In the genomic region with DNA sequence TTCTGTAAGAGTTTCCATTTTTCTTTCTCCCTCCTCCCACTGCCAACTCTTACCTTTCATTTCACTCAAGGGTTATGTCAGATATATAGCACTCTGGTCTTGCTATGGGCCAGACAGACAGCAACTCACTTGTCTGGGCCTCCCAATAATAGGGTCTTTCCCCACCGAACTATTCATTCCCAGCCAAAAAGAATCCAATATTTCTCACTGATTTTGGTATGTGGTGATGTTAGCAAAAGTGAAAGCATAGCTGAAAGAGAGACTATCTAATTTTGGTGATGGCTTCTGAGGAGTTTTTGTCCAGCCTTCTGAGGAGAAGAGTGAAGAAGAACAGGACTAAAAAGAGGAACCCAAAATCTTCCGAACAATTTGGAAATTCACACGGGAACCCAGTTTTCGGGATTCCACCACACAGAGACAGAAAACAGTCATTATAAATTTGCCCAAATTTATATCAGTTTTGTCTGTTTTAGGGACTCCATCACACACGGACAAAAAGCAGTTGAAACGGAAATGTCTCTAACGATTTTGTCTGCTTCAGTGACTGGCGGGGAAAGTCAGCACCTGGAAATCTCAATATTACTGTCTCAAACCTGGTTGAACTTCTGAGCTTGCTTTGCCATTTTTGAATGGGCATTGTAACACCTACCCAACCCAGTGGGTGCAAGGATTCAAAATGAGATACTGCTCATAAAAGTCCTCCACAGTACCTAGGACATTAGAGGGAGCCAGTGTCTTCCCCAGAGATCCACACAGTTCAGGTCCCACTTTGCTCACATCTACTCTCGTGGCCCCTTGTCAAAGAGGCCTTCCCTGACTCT, we compare ENCODE assay signal across 17 cellular contexts. TPM values are rescaled to one million over a fixed set of nuclear protein-coding genes. Genes with fewer than 3 reads are reported as not detected.
DNase-seq lines count a peak whose midpoint lies in the region; ATAC-seq and TF ChIP-seq lines count a peak whose summit lies in the region.
"Had no signal": no experiment of that assay in that cellular context is flagged by ENCODE, and none has a peak within 500 bp of the region (broad histone marks: within the 10 kb centered on the region; RNA-seq: fewer than 3 reads in every experiment).

No MANE protein-coding gene starts in this region.

- TF ChIP-seq CTCF in GM12875 (IDR thresholded peaks at IDR 0.05; ENCODE audit: borderline replicate concordance, insufficient read depth, low read depth, low read length) = peak; percentile 15; the same call in 1 of the 2 replicates

- no peaks in the 10 kb centered on the region for H3K27me3 Mint-ChIP-seq in IgD-negative memory B cell
- no peaks in the 10 kb centered on the region for H3K27me3 Mint-ChIP-seq in effector memory CD8-positive, alpha-beta T cell
- H3K27me3 Mint-ChIP-seq: T-helper 17 cell had no signal

- H3K9me3 Mint-ChIP-seq in IgD-negative memory B cell = no peaks in the 10 kb centered on the region
- no peaks in the 10 kb centered on the region for H3K9me3 Mint-ChIP-seq in effector memory CD8-positive, alpha-beta T cell

- H3K4me3 ChIP-seq in GM12875 (ENCODE audit: low read depth, low read length) = peak overlapping the region; percentile 40
- H3K4me3 ChIP-seq: coronary artery, Peyer's patch, sigmoid colon, stomach had no signal

- H3K36me3 Mint-ChIP-seq in IgD-negative memory B cell = peaks cover 8% of the 10 kb centered on the region
- H3K36me3 Mint-ChIP-seq in effector memory CD8-positive, alpha-beta T cell (ENCODE audit: insufficient read depth) = no peaks in the 10 kb centered on the region

- H3K4me3 Mint-ChIP-seq in IgD-negative memory B cell = peak overlapping the region; percentile 39 to 75 (median 68)
- no peak overlapping the region for H3K4me3 Mint-ChIP-seq in effector memory CD8-positive, alpha-beta T cell
- H3K4me3 Mint-ChIP-seq: T-helper 17 cell had no signal

- ATAC-seq in GM18870 (IDR thresholded peaks at IDR 0.05; ENCODE audit: unreplicated experiment) = peak; percentile 40
- peak; percentile 32 for ATAC-seq in GM21786 (IDR thresholded peaks at IDR 0.05; ENCODE audit: unreplicated experiment)
- no peak for ATAC-seq in effector memory CD8-positive, alpha-beta T cell (replicated peaks)
- no peak for ATAC-seq in HG03460 (IDR thresholded peaks at IDR 0.05; ENCODE audit: unreplicated experiment)
- ATAC-seq: T-helper 17 cell had no signal

- H3K4me1 Mint-ChIP-seq in IgD-negative memory B cell = peaks cover 70 to 76% (median 73%) of the 10 kb centered on the region in 3 donors
- H3K4me1 Mint-ChIP-seq in effector memory CD8-positive, alpha-beta T cell (ENCODE audit: low read depth in 2 of 2) = no peaks in the 10 kb centered on the region

- peak overlapping the region; percentile 80 to 95 (median 91) for H3K27ac Mint-ChIP-seq in IgD-negative memory B cell
- H3K27ac Mint-ChIP-seq in effector memory CD8-positive, alpha-beta T cell = no peak overlapping the region
- H3K27ac Mint-ChIP-seq: T-helper 17 cell had no signal

- DNase-seq in ecto neural progenitor cell (ENCODE audit: low spot score) = no peak
- no peak for DNase-seq in effector memory CD8-positive, alpha-beta T cell
- DNase-seq in GM19240 (ENCODE audit: insufficient read length, low spot score) = no peak
- DNase-seq: activated CD4-positive, alpha-beta T cell treated with anti-CD3 and anti-CD28 coated beads for 48 hours; anterior cingulate cortex; NCI-H1092 treated with DMSO at 0.1 percent for 48 hours; NCI-H510A; Peyer's patch; sigmoid colon; stomach; T-helper 17 cell had no signal

RNA-seq across cellular contexts. Expression of a gene that starts 9.1 kb away (rescaled TPM):
- polyA plus RNA-seq in IgD-negative memory B cell = 9.3 TPM

RNA-seq across cellular contexts. Expression of a gene that starts 29.0 kb away (rescaled TPM):
- 29.2 TPM for polyA plus RNA-seq in IgD-negative memory B cell

RNA-seq across cellular contexts. Expression of a gene that starts 47.4 kb away (rescaled TPM):
- polyA plus RNA-seq in IgD-negative memory B cell = not detected

RNA-seq across cellular contexts. Expression of a gene that starts 52.0 kb away (rescaled TPM):
- polyA plus RNA-seq in IgD-negative memory B cell = 89.0 TPM

Comparison
In these comparisons a context has a peak if more than half of its experiments do, and no peak if none do; other contexts are left out.
1. ATAC-seq: peak in GM18870 (single experiment) and GM21786 (single experiment); none in effector memory CD8-positive, alpha-beta T cell (single experiment) and HG03460 (single experiment).
2. H3K27ac Mint-ChIP-seq: peak in IgD-negative memory B cell (3 of 3); none in effector memory CD8-positive, alpha-beta T cell (0 of 2).
3. H3K4me3 Mint-ChIP-seq: peak in IgD-negative memory B cell (4 of 4); none in effector memory CD8-positive, alpha-beta T cell (0 of 2).